In the genomic region with DNA sequence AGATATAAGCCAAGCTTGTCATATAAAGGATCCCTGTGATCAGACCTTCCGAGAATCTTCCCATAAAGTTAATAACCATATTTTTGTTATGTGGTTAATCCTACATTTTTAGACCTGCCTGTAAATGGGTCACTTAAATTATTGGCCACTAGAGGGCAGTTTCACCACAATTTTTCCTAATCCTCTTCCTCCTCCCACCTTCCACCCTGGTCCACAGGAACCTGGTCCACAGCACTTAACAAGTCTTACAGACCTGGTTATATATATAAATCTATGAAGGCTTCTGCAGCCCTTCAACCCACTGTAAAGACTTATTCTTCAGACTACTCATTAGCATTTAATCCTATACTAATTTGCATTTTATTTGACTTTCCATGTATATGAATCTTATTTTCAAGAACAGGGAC, we compare ENCODE assay signal across 9 cellular contexts. TPM values are rescaled to one million over a fixed set of nuclear protein-coding genes. Genes with fewer than 3 reads are reported as not detected.
DNase-seq lines count a peak whose midpoint lies in the region; ATAC-seq, FAIRE-seq and TF ChIP-seq lines count a peak whose summit lies in the region.
"Had no signal": no experiment of that assay in that cellular context is flagged by ENCODE, and none has a peak within 500 bp of the region (broad histone marks: within the 10 kb centered on the region; RNA-seq: fewer than 3 reads in every experiment).

No MANE protein-coding gene starts in this region.

- WGBS in HepG2 (ENCODE audit: low lambda C conversion rate): 5% methylated on average over 1 of the region's 1 CpG

- in situ Hi-C loops in T47D (cut with HindIII; ENCODE audit: low pct_unique_long_range_greater_than_20kb, low sequenced_read_pairs) (no loop called here), HepG2 (cut with HindIII; ENCODE audit: extremely low pct_ligation_motif_present, low pct_unique_long_range_greater_than_20kb) (loop anchor here (5.0 to 10.0 kb wide), 2 partner anchors 91 to 264 kb away; no protein-coding TSS in a partner anchor)

- no peak for TF ChIP-seq POLR2A in HepG2 (IDR thresholded peaks at IDR 0.05; ENCODE audit: insufficient read depth in 1 of 2, low read depth in 2 of 2, low read length in 2 of 2)

- POLR2A ChIA-PET in HEK293T (lab: Yijun Ruan, JAX) (no interaction called here), HepG2 (lab: Yijun Ruan, JAX) (no interaction called here)

- H3K4me1 ChIP-seq in HepG2 (ENCODE audit: insufficient read depth, low read length): no peaks in the 10 kb centered on the region

- H3K79me2 ChIP-seq in HepG2 (ENCODE audit: insufficient read depth, low read length): no peaks in the 10 kb centered on the region

- H3K4me3 ChIP-seq in HepG2 (replicated peaks in 1 of 3; ENCODE audit: insufficient read depth in 1 of 3, low read depth in 2 of 3, low read length in 3 of 3): no peak overlapping the region
- H3K4me3 ChIP-seq: BLaER1 treated with 17β-estradiol and CSF1 and Interleukin-3, amounts not matched to agents 10 nM and 100 nM had no signal

- TF ChIP-seq RAD21 in HepG2 (CRISPR knock-in tag; IDR thresholded peaks at IDR 0.05): peak; percentile 56; the same call in 1 of the 2 replicates

- H3K9ac ChIP-seq in HepG2 (ENCODE audit: insufficient read depth, low read depth, low read length): no peak overlapping the region
- H3K9ac ChIP-seq: BLaER1 treated with 17β-estradiol and CSF1 and Interleukin-3, amounts not matched to agents 10 nM and 100 nM had no signal

- H2AFZ ChIP-seq in HepG2 (ENCODE audit: low read length): no peak overlapping the region

- H3K36me3 ChIP-seq in HepG2 (replicated peaks in 1 of 2; ENCODE audit: control insufficient read depth in 1 of 2, insufficient read depth in 2 of 2, low read length in 2 of 2): peaks cover 4 to 14% of the 10 kb centered on the region in 2 experiments

- no peak overlapping the region for H3K27ac ChIP-seq in HepG2 (ENCODE audit: extremely low read length, insufficient read depth, low read length)
- H3K27ac ChIP-seq: BLaER1 treated with 17β-estradiol and CSF1 and Interleukin-3, amounts not matched to agents 10 nM and 100 nM had no signal

- TF ChIP-seq EP300 in HepG2 (IDR thresholded peaks at IDR 0.05; ENCODE audit: low read depth in 2 of 2, low read length in 2 of 2) (no peak), HepG2 (CRISPR knock-in tag; IDR thresholded peaks at IDR 0.05; ENCODE audit: borderline replicate concordance) (no peak)

- peak; percentile 82 for ATAC-seq in HepG2
- ATAC-seq in HG02973 (IDR thresholded peaks at IDR 0.05; ENCODE audit: unreplicated experiment): no peak

- BruUV-seq in HepG2 (replicated peaks; lab: Mats Ljungman, UMichigan): no TSS peak

- TF ChIP-seq CTCF in HepG2 (CRISPR knock-in tag; IDR thresholded peaks at IDR 0.05): peak; percentile 76

- no peaks in the 10 kb centered on the region for H3K27me3 ChIP-seq in HepG2 (ENCODE audit: control insufficient read depth in 1 of 2, insufficient read depth in 2 of 2, low read length in 2 of 2)
- H3K27me3 ChIP-seq: BLaER1 treated with 17β-estradiol and CSF1 and Interleukin-3, amounts not matched to agents 10 nM and 100 nM had no signal

- no peak overlapping the region for H3K4me2 ChIP-seq in HepG2 (ENCODE audit: low read depth, low read length)
- H3K4me2 ChIP-seq: BLaER1 treated with 17β-estradiol and CSF1 and Interleukin-3, amounts not matched to agents 10 nM and 100 nM had no signal

- FAIRE-seq in HepG2 (lab: Jason Lieb, UNC): peak; percentile 87

- CTCF ChIA-PET in HEK293T (lab: Yijun Ruan, JAX) (interaction anchor here (0.7 to 1.3 kb wide), 7 partner anchors 10 to 148 kb away, joined by 3 to 6 read pairs (median 3); no protein-coding TSS in a partner anchor), HepG2 (lab: Yijun Ruan, JAX; ENCODE audit: low intra/inter-chr PET ratio, low total read pairs) (interaction anchor here (0.7 to 2.4 kb wide), 4 partner anchors 89 to 148 kb away, joined by 3 to 27 read pairs (median 6); no protein-coding TSS in a partner anchor)

- DNase-seq in DMS79 treated with DMSO at 0.1 percent for 48 hours (lab: John Stamatoyannopoulos, UW) (peak; percentile 58), DMS79 (lab: John Stamatoyannopoulos, UW) (no peak), HEK293T (ENCODE audit: extremely low spot score) (peak; percentile 55), NCI-H82 treated with DMSO at 0.1 percent for 48 hours (lab: John Stamatoyannopoulos, UW; ENCODE audit: unreplicated experiment) (peak; percentile 33), T47D (ENCODE audit: low read depth in 1 of 2, low spot score in 1 of 2) (peak; percentile 57 to 75), HepG2 (ENCODE audit: low spot score) (peak; percentile 65), activated gamma-delta T cell (lab: John Stamatoyannopoulos, UW) (no peak)

- H4K20me1 ChIP-seq in HepG2 (ENCODE audit: insufficient read depth, low read length): no peaks in the 10 kb centered on the region
- H4K20me1 ChIP-seq: BLaER1 treated with 17β-estradiol and CSF1 and Interleukin-3, amounts not matched to agents 10 nM and 100 nM had no signal

- intact Hi-C loops in HepG2 (cut with micrococcal nuclease; ENCODE audit: unreplicated experiment): loop anchor here (1.0 to 2.0 kb wide), 5 partner anchors 64 to 640 kb away; partner anchors contain the start of gene ALDH5A1

- no peaks in the 10 kb centered on the region for H3K9me3 ChIP-seq in HepG2 (ENCODE audit: low read length)
- H3K9me3 ChIP-seq: BLaER1 treated with 17β-estradiol and CSF1 and Interleukin-3, amounts not matched to agents 10 nM and 100 nM had no signal

TF ChIP-seq in HEK293T, 16 proteins besides CTCF, POLR2A, EP300 and RAD21 (continues in another document):
- TF ChIP-seq NFRKB (IDR thresholded peaks at IDR 0.05) (no peak), HDGF (IDR thresholded peaks at IDR 0.05; ENCODE audit: borderline replicate concordance) (no peak), ARNT (IDR thresholded peaks at IDR 0.05) (no peak), SP1 (IDR thresholded peaks at IDR 0.05) (no peak), FOXM1 (IDR thresholded peaks at IDR 0.05; ENCODE audit: borderline replicate concordance) (no peak), SUZ12 (IDR thresholded peaks at IDR 0.05) (no peak), ELF4 (IDR thresholded peaks at IDR 0.05) (no peak)

TF ChIP-seq in HepG2, 621 proteins besides CTCF, POLR2A, EP300 and RAD21 (continues in another document):
- 0 out of 2 replicates have a peak, but pooled peaks have one; percentile 27 for TF ChIP-seq MIXL1 (CRISPR knock-in tag; IDR thresholded peaks at IDR 0.05)
- TF ChIP-seq SMC3 (IDR thresholded peaks at IDR 0.05; ENCODE audit: low read length): peak; percentile 60
- TF ChIP-seq ZNF777 (CRISPR knock-in tag; IDR thresholded peaks at IDR 0.05): no peak

RNA-seq across cellular contexts. Expression of gene MRS2, which starts 28.3 kb away (rescaled TPM):
- 83.8 and 90.2 TPM in 2 replicates for total RNA-seq in HepG2 (2016; rRNA removed; fragmentation: Illumina TruSeq; extraction: Trizol)
- 24.9 and 25.3 TPM in 2 replicates for total RNA-seq in HepG2 (2016; cell fraction: cytosol; rRNA removed; fragmentation: Illumina TruSeq; extraction: Trizol; ENCODE audit: low read depth)
- 83.6 and 84.1 TPM in 2 replicates for total RNA-seq in HepG2 (2016; cell fraction: insoluble cytoplasmic fraction; rRNA removed; fragmentation: Illumina TruSeq; extraction: Trizol)
- total RNA-seq in HepG2 (2016; cell fraction: membrane; rRNA removed; fragmentation: Illumina TruSeq; extraction: Trizol): 55.9 and 57.0 TPM in 2 replicates
- total RNA-seq in HepG2 (2016; cell fraction: nucleus; rRNA removed; fragmentation: Illumina TruSeq; extraction: Trizol): 67.1 and 77.0 TPM in 2 replicates
- 22.0 and 31.1 TPM in 2 replicates for polyA plus RNA-seq in HepG2 (2011; rRNA removed)
- polyA plus RNA-seq in HepG2 (2011; cell fraction: cytosol; rRNA removed): 20.5 and 21.1 TPM in 2 replicates
- 31.6 and 35.0 TPM in 2 replicates for polyA plus RNA-seq in HepG2 (2011; cell fraction: nucleus; rRNA removed)
- polyA plus RNA-seq in HepG2 (2012): 25.2 and 37.6 TPM in 2 replicates
- polyA plus RNA-seq in HepG2 (2016; cell fraction: cytosol; fragmentation: Illumina TruSeq; extraction: Trizol; ENCODE audit: low read depth): 12.3 and 19.0 TPM in 2 replicates
- polyA plus RNA-seq in HepG2 (2016; cell fraction: insoluble cytoplasmic fraction; fragmentation: Illumina TruSeq; extraction: Trizol; ENCODE audit: low read depth): 74.2 and 76.1 TPM in 2 replicates
- 32.7 and 42.2 TPM in 2 replicates for polyA plus RNA-seq in HepG2 (2016; cell fraction: membrane; fragmentation: Illumina TruSeq; extraction: Trizol; ENCODE audit: low read depth)
- 92.0 and 106 TPM in 2 replicates for polyA plus RNA-seq in HepG2 (2016; cell fraction: nucleus; fragmentation: Illumina TruSeq; extraction: Trizol; ENCODE audit: insufficient read depth, low read depth)
- polyA minus RNA-seq in HepG2 (2011; rRNA and poly(A)+ RNA removed; ENCODE audit: low replicate concordance): 16.3 and 37.2 TPM in 2 replicates
- 29.2 and 31.6 TPM in 2 replicates for polyA minus RNA-seq in HepG2 (2011; cell fraction: cytosol; rRNA and poly(A)+ RNA removed)
- 41.7 and 50.5 TPM in 2 replicates for polyA minus RNA-seq in HepG2 (2011; cell fraction: nucleus; rRNA and poly(A)+ RNA removed)

RNA-seq across cellular contexts. Expression of gene GPLD1, which starts 58.3 kb away (rescaled TPM):
- total RNA-seq in HepG2 (2016; rRNA removed; fragmentation: Illumina TruSeq; extraction: Trizol): 6.4 and 7.6 TPM in 2 replicates
- total RNA-seq in HepG2 (2016; cell fraction: cytosol; rRNA removed; fragmentation: Illumina TruSeq; extraction: Trizol; ENCODE audit: low read depth): 3.5 and 3.6 TPM in 2 replicates
- total RNA-seq in HepG2 (2016; cell fraction: insoluble cytoplasmic fraction; rRNA removed; fragmentation: Illumina TruSeq; extraction: Trizol): 5.4 and 8.3 TPM in 2 replicates
- 4.6 and 4.9 TPM in 2 replicates for total RNA-seq in HepG2 (2016; cell fraction: membrane; rRNA removed; fragmentation: Illumina TruSeq; extraction: Trizol)
- total RNA-seq in HepG2 (2016; cell fraction: nucleus; rRNA removed; fragmentation: Illumina TruSeq; extraction: Trizol): 9.4 and 10.7 TPM in 2 replicates
- polyA plus RNA-seq in HepG2 (2011; rRNA removed): 6.0 and 6.2 TPM in 2 replicates
- 3.5 and 3.6 TPM in 2 replicates for polyA plus RNA-seq in HepG2 (2011; cell fraction: cytosol; rRNA removed)
- 7.3 and 8.6 TPM in 2 replicates for polyA plus RNA-seq in HepG2 (2011; cell fraction: nucleus; rRNA removed)
- 3.0 and 3.6 TPM in 2 replicates for polyA plus RNA-seq in HepG2 (2012)
- polyA plus RNA-seq in HepG2 (2016; cell fraction: cytosol; fragmentation: Illumina TruSeq; extraction: Trizol; ENCODE audit: low read depth): 0.34 and 0.76 TPM in 2 replicates
- 3.1 TPM in 2 replicates for polyA plus RNA-seq in HepG2 (2016; cell fraction: insoluble cytoplasmic fraction; fragmentation: Illumina TruSeq; extraction: Trizol; ENCODE audit: low read depth)
- 1.2 and 1.5 TPM in 2 replicates for polyA plus RNA-seq in HepG2 (2016; cell fraction: membrane; fragmentation: Illumina TruSeq; extraction: Trizol; ENCODE audit: low read depth)
- polyA plus RNA-seq in HepG2 (2016; cell fraction: nucleus; fragmentation: Illumina TruSeq; extraction: Trizol; ENCODE audit: insufficient read depth, low read depth): 9.6 and 10.3 TPM in 2 replicates
- 3.0 and 11.6 TPM in 2 replicates for polyA minus RNA-seq in HepG2 (2011; rRNA and poly(A)+ RNA removed; ENCODE audit: low replicate concordance)
- 3.7 and 5.0 TPM in 2 replicates for polyA minus RNA-seq in HepG2 (2011; cell fraction: cytosol; rRNA and poly(A)+ RNA removed)
- 11.5 and 11.8 TPM in 2 replicates for polyA minus RNA-seq in HepG2 (2011; cell fraction: nucleus; rRNA and poly(A)+ RNA removed)

Comparison
In these comparisons a context has a peak if more than half of its experiments do, and no peak if none do; other contexts are left out.
1. DNase-seq: peak in DMS79 treated with DMSO at 0.1 percent for 48 hours (single experiment), HEK293T (single experiment), NCI-H82 treated with DMSO at 0.1 percent for 48 hours (single experiment), T47D (2 of 2) and HepG2 (single experiment); none in DMS79 (single experiment) and activated gamma-delta T cell (single experiment).